Comparison of ENCODE assay signal across 14 cellular contexts in genomic region chr7:25012254-25012653, GRCh38. TPM values are rescaled to one million over a fixed set of nuclear protein-coding genes. Genes with fewer than 3 reads are reported as not detected.
DNase-seq lines count a peak whose midpoint lies in the region; FAIRE-seq and TF ChIP-seq lines count a peak whose summit lies in the region.
"Had no signal": no experiment of that assay in that cellular context is flagged by ENCODE, and none has a peak within 500 bp of the region (broad histone marks: within the 10 kb centered on the region; RNA-seq: fewer than 3 reads in every experiment).

No MANE protein-coding gene starts in this region.

- no peak overlapping the region for H3K4me3 Mint-ChIP-seq in astrocyte (ENCODE audit: unreplicated experiment)

- peaks cover 55% of the 10 kb centered on the region for H3K4me1 ChIP-seq in GM23248 (ENCODE audit: insufficient read depth)
- no peaks in the 10 kb centered on the region for H3K4me1 ChIP-seq in astrocyte (ENCODE audit: insufficient read depth, low read length)
- H3K4me1 ChIP-seq in keratinocyte (ENCODE audit: control insufficient read depth, extremely low read depth, insufficient read depth, low read length): peaks cover 15% of the 10 kb centered on the region
- H3K4me1 ChIP-seq: HAP-1 had no signal

- peak; percentile 13 for DNase-seq in AG10803 (ENCODE audit: low read depth)
- DNase-seq in GM23248: peak; percentile 59
- no peak for DNase-seq in astrocyte (ENCODE audit: low read depth)
- DNase-seq in keratinocyte (ENCODE audit: low read depth, low spot score): no peak
- no peak for DNase-seq in H4 (ENCODE audit: low spot score)
- no peak for DNase-seq in HPDE6-E6E7 (ENCODE audit: extremely low spot score)
- DNase-seq in GM19239 (ENCODE audit: insufficient read length, low spot score): no peak
- DNase-seq: ACHN, AML-193, DMS79, NCI-H1694 treated with DMSO at 0.1 percent for 48 hours had no signal

- H3K36me3 ChIP-seq in GM23248 (ENCODE audit: low read depth) (no peaks in the 10 kb centered on the region), astrocyte (ENCODE audit: insufficient read depth, low read length) (no peaks in the 10 kb centered on the region), keratinocyte (ENCODE audit: control insufficient read depth in 2 of 2, extremely low read depth in 1 of 2, insufficient read depth in 2 of 2, low read length in 2 of 2) (no peaks in the 10 kb centered on the region)
- H3K36me3 ChIP-seq: HAP-1 had no signal

- H3K4me2 ChIP-seq in GM23248 (ENCODE audit: unreplicated experiment) (peak overlapping the region; percentile 46), astrocyte (ENCODE audit: low read length) (no peak overlapping the region), keratinocyte (ENCODE audit: control insufficient read depth, extremely low read depth, insufficient read depth, low read depth, low read length) (peak overlapping the region; percentile 16)

- no peaks in the 10 kb centered on the region for H3K79me2 ChIP-seq in GM23248 (ENCODE audit: insufficient read depth)
- H3K79me2 ChIP-seq in astrocyte (ENCODE audit: insufficient read depth, low read length): no peaks in the 10 kb centered on the region
- H3K79me2 ChIP-seq in keratinocyte (ENCODE audit: control insufficient read depth, insufficient read depth, low read length): no peaks in the 10 kb centered on the region

- H3K9me2 ChIP-seq in GM23248 (ENCODE audit: insufficient read depth): no peaks in the 10 kb centered on the region

- no peaks in the 10 kb centered on the region for H3K36me3 Mint-ChIP-seq in astrocyte (ENCODE audit: low read depth, unreplicated experiment)

- dilution Hi-C loops in keratinocyte (cut with MboI; ENCODE audit: extremely low pct_ligation_motif_present, low sequenced_read_pairs): no loop called here

- peaks cover 2% of the 10 kb centered on the region for H3K9me3 Mint-ChIP-seq in astrocyte (ENCODE audit: unreplicated experiment)

- H3K27me3 ChIP-seq in GM23248 (replicated peaks; ENCODE audit: insufficient read depth) (no peaks in the 10 kb centered on the region), astrocyte (ENCODE audit: insufficient read depth, low read length) (no peaks in the 10 kb centered on the region), keratinocyte (ENCODE audit: control insufficient read depth, extremely low read depth, insufficient read depth, low read length) (no peaks in the 10 kb centered on the region)

- no peaks in the 10 kb centered on the region for H4K20me1 ChIP-seq in GM23248 (ENCODE audit: insufficient read depth)
- no peaks in the 10 kb centered on the region for H4K20me1 ChIP-seq in astrocyte (ENCODE audit: insufficient read depth, low read length)
- no peaks in the 10 kb centered on the region for H4K20me1 ChIP-seq in keratinocyte (ENCODE audit: control insufficient read depth, extremely low read depth, insufficient read depth, low read length)

- H3K27ac Mint-ChIP-seq in astrocyte (ENCODE audit: unreplicated experiment): no peak overlapping the region

- H3K4me3 ChIP-seq in AG10803 (ENCODE audit: low read length): no peak overlapping the region
- no peak overlapping the region for H3K4me3 ChIP-seq in GM23248
- no peak overlapping the region for H3K4me3 ChIP-seq in astrocyte (ENCODE audit: insufficient read depth, low read depth, low read length)
- H3K4me3 ChIP-seq in keratinocyte (ENCODE audit: control insufficient read depth in 2 of 3, extremely low read depth in 1 of 3, insufficient read depth in 2 of 3, low read depth in 1 of 3, low read length in 3 of 3): no peak overlapping the region
- H3K4me3 ChIP-seq: HAP-1, K562 had no signal

- H3K27me3 Mint-ChIP-seq in astrocyte (ENCODE audit: low read depth, unreplicated experiment): no peaks in the 10 kb centered on the region

- H3K9ac ChIP-seq in GM23248 (peak overlapping the region; percentile 56), astrocyte (ENCODE audit: low read length) (no peak overlapping the region), keratinocyte (ENCODE audit: control insufficient read depth, extremely low read depth, insufficient read depth, low read length) (no peak overlapping the region)

- TF ChIP-seq CTCF in AG10803 (conservative IDR thresholded peaks at IDR 0.05; ENCODE audit: low read length) (no peak), astrocyte (IDR thresholded peaks at IDR 0.05; ENCODE audit: insufficient read depth, low read depth, low read length) (no peak), keratinocyte (optimal IDR thresholded peaks at IDR 0.05 in 1 of 3, IDR thresholded peaks at IDR 0.05 in 1 of 3, conservative IDR thresholded peaks at IDR 0.05 in 1 of 3; ENCODE audit: extremely low read depth in 1 of 3, insufficient read depth in 2 of 3, low read length in 3 of 3) (no peak)

- in situ Hi-C loops in GM23248 (cut with MboI): no loop called here

- peaks cover 6% of the 10 kb centered on the region for H3K4me1 Mint-ChIP-seq in astrocyte (ENCODE audit: low read depth, unreplicated experiment)

- no peaks in the 10 kb centered on the region for H3K9me1 ChIP-seq in keratinocyte (ENCODE audit: control insufficient read depth, extremely low read depth, insufficient read depth, low read length)

- no peak overlapping the region for H2AFZ ChIP-seq in GM23248
- no peak overlapping the region for H2AFZ ChIP-seq in astrocyte (ENCODE audit: low read depth, low read length)
- H2AFZ ChIP-seq in keratinocyte (ENCODE audit: control insufficient read depth, low read length): no peak overlapping the region

- H3F3A ChIP-seq in GM23248 (ENCODE audit: insufficient read depth): peaks cover 34% of the 10 kb centered on the region

- H3K27ac ChIP-seq in GM23248 (peak overlapping the region; percentile 88), astrocyte (ENCODE audit: low read depth, low read length) (no peak overlapping the region), keratinocyte (ENCODE audit: control insufficient read depth, insufficient read depth, low read length) (no peak overlapping the region)
- H3K27ac ChIP-seq: C4-2B had no signal

- FAIRE-seq in astrocyte (lab: Jason Lieb, UNC) (peak; percentile 52), keratinocyte (lab: Jason Lieb, UNC) (no peak), GM19239 (lab: Jason Lieb, UNC) (no peak)
- FAIRE-seq: K562 had no signal

- H3K9me3 ChIP-seq in GM23248 (ENCODE audit: low read depth): no peaks in the 10 kb centered on the region
- H3K9me3 ChIP-seq in astrocyte (ENCODE audit: insufficient read depth, low read depth, low read length): no peaks in the 10 kb centered on the region
- no peaks in the 10 kb centered on the region for H3K9me3 ChIP-seq in keratinocyte (ENCODE audit: control insufficient read depth, low read depth, low read length)
- H3K9me3 ChIP-seq: HAP-1 had no signal

RNA-seq across cellular contexts. Expression of gene OSBPL3, which starts 32.3 kb away (rescaled TPM):
- total RNA-seq in GM23248 (2014; rRNA removed; shearing (Covaris generic)): 25.8 and 28.2 TPM in 2 replicates
- 21.8 and 24.2 TPM in 2 replicates for polyA plus RNA-seq in GM23248 (2016; fragmentation: Nextera tagmentation; extraction: Ambion mirVana)
- 51.6 and 62.9 TPM in 2 replicates for total RNA-seq in astrocyte
- polyA plus RNA-seq in keratinocyte: 18.3 to 36.3 TPM (median 34.0 TPM) in 3 replicates
- polyA plus RNA-seq in keratinocyte (2011; ENCODE audit: low read depth): 57.0 TPM
- 14.4 and 26.5 TPM in 2 replicates for polyA plus RNA-seq in keratinocyte (2011; cell fraction: cytosol; rRNA removed)
- 66.2 and 74.1 TPM in 2 replicates for polyA plus RNA-seq in keratinocyte (2011; cell fraction: nucleus; rRNA removed)
- 17.2 and 26.3 TPM in 2 replicates for polyA plus RNA-seq in keratinocyte (2012; ENCODE audit: low replicate concordance)
- 18.6 to 45.3 TPM (median 25.7 TPM) in 3 replicates for polyA minus RNA-seq in keratinocyte
- 23.8 TPM for polyA minus RNA-seq in keratinocyte (2011; cell fraction: cytosol; rRNA and poly(A)+ RNA removed)
- 42.8 and 66.2 TPM in 2 replicates for polyA minus RNA-seq in keratinocyte (2011; cell fraction: nucleus; rRNA and poly(A)+ RNA removed)
- 10.2 and 13.0 TPM in 2 replicates for total RNA-seq in H4 (2014; rRNA removed; shearing (Covaris generic))

Comparison
In these comparisons a context has a peak if more than half of its experiments do, and no peak if none do; other contexts are left out.
1. DNase-seq: peak in AG10803 (single experiment) and GM23248 (single experiment); none in astrocyte (single experiment), keratinocyte (single experiment), H4 (single experiment), HPDE6-E6E7 (single experiment) and GM19239 (single experiment).